Comparison of ENCODE assay signal across 1 cellular context in genomic region chr4:185142911-185143595, GRCh38.
TF ChIP-seq lines count a peak whose summit lies in the region.

TSS of gene SLC25A4 (plus strand) at chr4:185143266. CDS start at chr4:185143373, 107 bp downstream.

TF ChIP-seq in HepG2, 621 proteins besides CTCF, POLR2A, EP300 and RAD21 (continued from another document and continues in another):
- peak; percentile 70 for TF ChIP-seq ARID5B (CRISPR knock-in tag; IDR thresholded peaks at IDR 0.05)
- peak; percentile 39 for TF ChIP-seq AGO1 (IDR thresholded peaks at IDR 0.05; ENCODE audit: low read depth, low read length, poor library complexity, severe bottlenecking)
- TF ChIP-seq ZBTB26 (CRISPR knock-in tag; IDR thresholded peaks at IDR 0.05; ENCODE audit: borderline replicate concordance), result peak; percentile 57; the same call in 1 of the 2 replicates
- TF ChIP-seq CHD4 (IDR thresholded peaks at IDR 0.05; ENCODE audit: borderline replicate concordance, low read length), result no peak
- peak; percentile 74; the same call in 1 of the 2 replicates for TF ChIP-seq MEF2D (CRISPR knock-in tag; IDR thresholded peaks at IDR 0.05)
- peak; percentile 79 to 84 for TF ChIP-seq HMGXB4 (CRISPR knock-in tag; IDR thresholded peaks at IDR 0.05; ENCODE audit: borderline replicate concordance in 1 of 2, low read depth in 1 of 2)
- TF ChIP-seq ETS1 (CRISPR knock-in tag; IDR thresholded peaks at IDR 0.05), result peak; percentile 61; the same call in 1 of the 2 replicates
- no peak for TF ChIP-seq PRMT3 (CRISPR knock-in tag; IDR thresholded peaks at IDR 0.05; ENCODE audit: borderline replicate concordance, low read depth)
- no peak for TF ChIP-seq BRCA1 (CRISPR knock-in tag; IDR thresholded peaks at IDR 0.05)
- no peak for TF ChIP-seq FIP1L1 (IDR thresholded peaks at IDR 0.05; ENCODE audit: borderline replicate concordance, insufficient read depth, low read depth, low read length)
- TF ChIP-seq ZBTB37 (CRISPR knock-in tag; IDR thresholded peaks at IDR 0.05), result no peak
- no peak for TF ChIP-seq SNRNP70 (IDR thresholded peaks at IDR 0.05; ENCODE audit: low read depth, low read length)
- no peak for TF ChIP-seq KLF11 (CRISPR knock-in tag; IDR thresholded peaks at IDR 0.05)
- peak; percentile 53 for TF ChIP-seq KDM3A (CRISPR knock-in tag; IDR thresholded peaks at IDR 0.05; ENCODE audit: low read depth)
- peak; percentile 78 for TF ChIP-seq ZNF547 (CRISPR knock-in tag; IDR thresholded peaks at IDR 0.05)
- TF ChIP-seq ZFP36L2 (CRISPR knock-in tag; IDR thresholded peaks at IDR 0.05), result no peak
- TF ChIP-seq SRSF9 (IDR thresholded peaks at IDR 0.05; ENCODE audit: borderline replicate concordance, insufficient read depth, low read depth, low read length, poor library complexity, severe bottlenecking), result no peak
- TF ChIP-seq KLF9 (CRISPR knock-in tag; IDR thresholded peaks at IDR 0.05; ENCODE audit: low read depth), result no peak
- TF ChIP-seq ZNF713 (CRISPR knock-in tag; IDR thresholded peaks at IDR 0.05), result no peak
- TF ChIP-seq MEIS1 (CRISPR knock-in tag; IDR thresholded peaks at IDR 0.05; ENCODE audit: borderline replicate concordance), result no peak
- TF ChIP-seq ZNF816 (CRISPR knock-in tag; IDR thresholded peaks at IDR 0.05; ENCODE audit: borderline replicate concordance), result peak; percentile 67; the same call in 1 of the 2 replicates
- TF ChIP-seq SOX6 (IDR thresholded peaks at IDR 0.05), result no peak
- TF ChIP-seq SOX6 (CRISPR knock-in tag; IDR thresholded peaks at IDR 0.05), result peak; percentile 54; the same call in 1 of the 2 replicates
- TF ChIP-seq LBX2 (CRISPR knock-in tag; IDR thresholded peaks at IDR 0.05; ENCODE audit: borderline replicate concordance), result 0 out of 2 replicates have a peak, but pooled peaks have one; percentile 75
- TF ChIP-seq POLR2AphosphoS5 (IDR thresholded peaks at IDR 0.05; ENCODE audit: low read depth, low read length), result peak; percentile 89
- no peak for TF ChIP-seq ZZZ3 (CRISPR knock-in tag; IDR thresholded peaks at IDR 0.05; ENCODE audit: borderline replicate concordance)
- TF ChIP-seq ZNF850 (CRISPR knock-in tag; conservative IDR thresholded peaks at IDR 0.05), result no peak
- no peak for TF ChIP-seq ZKSCAN1 (IDR thresholded peaks at IDR 0.05; ENCODE audit: low read length)
- TF ChIP-seq MIXL1 (CRISPR knock-in tag; IDR thresholded peaks at IDR 0.05), result peak; percentile 38; the same call in 1 of the 2 replicates
- TF ChIP-seq ZMYM4 (CRISPR knock-in tag; IDR thresholded peaks at IDR 0.05), result peak; percentile 100
- TF ChIP-seq KIAA2018 (CRISPR knock-in tag; IDR thresholded peaks at IDR 0.05; ENCODE audit: borderline replicate concordance), result no peak
- 0 out of 2 replicates have a peak, but pooled peaks have one; percentile 47 for TF ChIP-seq ZNF230 (CRISPR knock-in tag; IDR thresholded peaks at IDR 0.05)
- peak; percentile 33; the same call in 1 of the 2 replicates for TF ChIP-seq ZNF441 (CRISPR knock-in tag; IDR thresholded peaks at IDR 0.05; ENCODE audit: borderline replicate concordance)
- TF ChIP-seq RFX5 (IDR thresholded peaks at IDR 0.05; ENCODE audit: low read depth, low read length), result no peak
- TF ChIP-seq ZNF83 (CRISPR knock-in tag; IDR thresholded peaks at IDR 0.05; ENCODE audit: borderline replicate concordance), result peak; percentile 89; the same call in 1 of the 2 replicates
- TF ChIP-seq ZNF576 (CRISPR knock-in tag; IDR thresholded peaks at IDR 0.05), result no peak
